Comparison of ENCODE assay signal across 19 cellular contexts in genomic region chr6:23650676-23651075, GRCh38.
DNase-seq lines count a peak whose midpoint lies in the region; ATAC-seq, FAIRE-seq and TF ChIP-seq lines count a peak whose summit lies in the region.
"Had no signal": no experiment of that assay in that cellular context is flagged by ENCODE, and none has a peak within 500 bp of the region (broad histone marks: within the 10 kb centered on the region; RNA-seq: fewer than 3 reads in every experiment).

No MANE protein-coding gene starts in this region.

- no peaks in the 10 kb centered on the region for H3K27me3 Mint-ChIP-seq in activated T-helper 1 cell treated with anti-CD3 and anti-CD28 coated beads, Interleukin-12 subunit alpha, Interleukin-12 subunit beta, Interleukin-2, Interleukin-4 antibody, amounts not matched to agents 30 ng/mL and 10 ng/mL and 1 ng/mL, durations not matched to agents 14 hours and 24 hours and 36 hours (ENCODE audit: insufficient read depth)
- H3K27me3 Mint-ChIP-seq: activated naive CD4-positive, alpha-beta T cell treated with anti-CD3 and anti-CD28 coated beads, Interleukin-2, amount 50 U/mL, for 24 hours had no signal

- TF ChIP-seq CTCF in pancreas (IDR thresholded peaks at IDR 0.05): no peak

- H3K36me3 Mint-ChIP-seq in activated T-helper 1 cell treated with anti-CD3 and anti-CD28 coated beads, Interleukin-12 subunit alpha, Interleukin-12 subunit beta, Interleukin-2, Interleukin-4 antibody, amounts not matched to agents 30 ng/mL and 10 ng/mL and 1 ng/mL, durations not matched to agents 14 hours and 24 hours and 36 hours (ENCODE audit: low read depth): no peaks in the 10 kb centered on the region
- H3K36me3 Mint-ChIP-seq: activated naive CD4-positive, alpha-beta T cell treated with anti-CD3 and anti-CD28 coated beads, Interleukin-2, amount 50 U/mL, for 24 hours; naive thymus-derived CD8-positive, alpha-beta T cell had no signal

- H3K4me1 Mint-ChIP-seq in activated T-helper 1 cell treated with anti-CD3 and anti-CD28 coated beads, Interleukin-12 subunit alpha, Interleukin-12 subunit beta, Interleukin-2, Interleukin-4 antibody, amounts not matched to agents 30 ng/mL and 10 ng/mL and 1 ng/mL, durations not matched to agents 14 hours and 24 hours and 36 hours (ENCODE audit: low read depth): no peaks in the 10 kb centered on the region
- H3K4me1 Mint-ChIP-seq: activated naive CD4-positive, alpha-beta T cell treated with anti-CD3 and anti-CD28 coated beads, Interleukin-2, amount 50 U/mL, for 24 hours; naive thymus-derived CD8-positive, alpha-beta T cell had no signal

- H3K9me3 Mint-ChIP-seq in activated T-helper 1 cell treated with anti-CD3 and anti-CD28 coated beads, Interleukin-12 subunit alpha, Interleukin-12 subunit beta, Interleukin-2, Interleukin-4 antibody, amounts not matched to agents 30 ng/mL and 10 ng/mL and 1 ng/mL, durations not matched to agents 14 hours and 24 hours and 36 hours: no peaks in the 10 kb centered on the region
- H3K9me3 Mint-ChIP-seq: naive thymus-derived CD8-positive, alpha-beta T cell had no signal

- DNase-seq in amygdala (lab: John Stamatoyannopoulos, UW) (peak in 46 of 56 donors; percentile 4 to 83 (median 33)), hypothalamus (lab: John Stamatoyannopoulos, UW) (peak in 37 of 51 donors; percentile 12 to 79 (median 47)), pancreas (peak in 1 of 6 donors; percentile 22), urothelium cell line (ENCODE audit: low spot score) (peak; percentile 12), OCI-M2 (lab: John Stamatoyannopoulos, UW; ENCODE audit: unreplicated experiment) (no peak)
- DNase-seq in activated T-helper 1 cell treated with anti-CD3 and anti-CD28 coated beads, Interleukin-12 subunit alpha, Interleukin-12 subunit beta, Interleukin-2, Interleukin-4 antibody, amounts not matched to agents 30 ng/mL and 10 ng/mL and 1 ng/mL, durations not matched to agents 14 hours and 24 hours and 36 hours (ENCODE audit: low spot score): no peak
- DNase-seq: central memory CD4-positive, alpha-beta T cell; glutamatergic neuron; KG1; left cardiac atrium; naive thymus-derived CD8-positive, alpha-beta T cell; NCI-H1694; NCI-H526 treated with DMSO at 0.1 percent for 48 hours; stimulated activated CD4-positive, alpha-beta T cell treated with anti-CD3 and anti-CD28 coated beads, Interleukin-12 subunit alpha, Interleukin-12 subunit beta, amount 100 ng/mL, for 4 hours had no signal

- H3K27me3 ChIP-seq in pancreas: no peaks in the 10 kb centered on the region

- no peak overlapping the region for H3K4me3 ChIP-seq in pancreas

- H3K27ac ChIP-seq in pancreas: no peak overlapping the region
- H3K27ac ChIP-seq: RWPE1 had no signal

- FAIRE-seq in pancreas (lab: Jason Lieb, UNC) (no peak), urothelium cell line (lab: Jason Lieb, UNC) (no peak)
- FAIRE-seq: endothelial cell of umbilical vein, H1 had no signal

- no peaks in the 10 kb centered on the region for H3K4me1 ChIP-seq in pancreas

- no peak overlapping the region for H3K27ac Mint-ChIP-seq in activated T-helper 1 cell treated with anti-CD3 and anti-CD28 coated beads, Interleukin-12 subunit alpha, Interleukin-12 subunit beta, Interleukin-2, Interleukin-4 antibody, amounts not matched to agents 30 ng/mL and 10 ng/mL and 1 ng/mL, durations not matched to agents 14 hours and 24 hours and 36 hours
- H3K27ac Mint-ChIP-seq: activated naive CD4-positive, alpha-beta T cell treated with anti-CD3 and anti-CD28 coated beads, Interleukin-2, amount 50 U/mL, for 24 hours; naive thymus-derived CD8-positive, alpha-beta T cell had no signal

- no peak overlapping the region for H3K4me3 Mint-ChIP-seq in activated T-helper 1 cell treated with anti-CD3 and anti-CD28 coated beads, Interleukin-12 subunit alpha, Interleukin-12 subunit beta, Interleukin-2, Interleukin-4 antibody, amounts not matched to agents 30 ng/mL and 10 ng/mL and 1 ng/mL, durations not matched to agents 14 hours and 24 hours and 36 hours
- H3K4me3 Mint-ChIP-seq: activated naive CD4-positive, alpha-beta T cell treated with anti-CD3 and anti-CD28 coated beads, Interleukin-2, amount 50 U/mL, for 24 hours; naive thymus-derived CD8-positive, alpha-beta T cell had no signal

- intact Hi-C loops in pancreas (cut with DNase I): no loop called here
- intact Hi-C loops in activated T-helper 1 cell treated with anti-CD3 and anti-CD28 coated beads, Interleukin-12 subunit alpha, Interleukin-12 subunit beta, Interleukin-2, Interleukin-4 antibody, amounts not matched to agents 30 ng/mL and 10 ng/mL and 1 ng/mL, durations not matched to agents 14 hours and 24 hours and 36 hours (cut with micrococcal nuclease): no loop called here

- H3K9me3 ChIP-seq in pancreas: no peaks in the 10 kb centered on the region

- ATAC-seq in pancreas (peak in 3 of 4 donors; percentile 37 to 63 (median 54)), HG03432 (IDR thresholded peaks at IDR 0.05; ENCODE audit: unreplicated experiment) (no peak)
- ATAC-seq: left cardiac atrium; naive thymus-derived CD8-positive, alpha-beta T cell had no signal

- H3K36me3 ChIP-seq in pancreas: no peaks in the 10 kb centered on the region

- 23 to 29% methylated on average over 5 of the region's 5 CpGs for WGBS in pancreas, 2 donors

Comparison
In these comparisons a context has a peak if more than half of its experiments do, and no peak if none do; other contexts are left out.
1. DNase-seq: peak in amygdala (46 of 56), hypothalamus (37 of 51) and urothelium cell line (single experiment); none in activated T-helper 1 cell treated with anti-CD3 and anti-CD28 coated beads, Interleukin-12 subunit alpha, Interleukin-12 subunit beta, Interleukin-2, Interleukin-4 antibody, amounts not matched to agents 30 ng/mL and 10 ng/mL and 1 ng/mL, durations not matched to agents 14 hours and 24 hours and 36 hours (single experiment) and OCI-M2 (single experiment).